ENCODE assay signal across 8 cellular contexts in genomic region chr6:28922841-28923317, GRCh38. TPM values are rescaled to one million over a fixed set of nuclear protein-coding genes. Genes with fewer than 3 reads are reported as not detected.
A peak's percentile ranks its signal among the peaks of the same experiment; 100 is the strongest.
DNase-seq lines count a peak whose midpoint lies in the region; ATAC-seq and TF ChIP-seq lines count a peak whose summit lies in the region.

No MANE protein-coding gene starts in this region.

- H3K4me1 ChIP-seq in sigmoid colon, result peaks cover 0 to 37% (median 19%) of the 10 kb centered on the region in 4 donors

- no peaks in the 10 kb centered on the region for H3K9me3 ChIP-seq in sigmoid colon

- peak; percentile 35 for ATAC-seq in GM19395 (IDR thresholded peaks at IDR 0.05; ENCODE audit: unreplicated experiment)
- peak; percentile 33 for ATAC-seq in HG03460 (IDR thresholded peaks at IDR 0.05; ENCODE audit: unreplicated experiment)

- TF ChIP-seq CTCF in RWPE1 (conservative IDR thresholded peaks at IDR 0.05; ENCODE audit: low read depth) (no peak), sigmoid colon (IDR thresholded peaks at IDR 0.05) (no peak)

- peak; percentile 35 for DNase-seq in COR-L47 (lab: John Stamatoyannopoulos, UW)
- DNase-seq in RWPE1 (ENCODE audit: low spot score), result no peak
- DNase-seq in anterior cingulate cortex (lab: John Stamatoyannopoulos, UW), result peak in 42 of 58 donors; percentile 3 to 59 (median 34)
- DNase-seq in hypothalamus (lab: John Stamatoyannopoulos, UW), result peak in 29 of 51 donors; percentile 1 to 70 (median 36)
- DNase-seq in sigmoid colon, result no peak
- DNase-seq in HPDE6-E6E7 (ENCODE audit: extremely low spot score), result no peak

- TF ChIP-seq POLR2A in sigmoid colon (IDR thresholded peaks at IDR 0.05), result no peak

- 0% methylated on average over 33 of the region's 33 CpGs for WGBS in sigmoid colon, 2 donors

- H3K27ac ChIP-seq in RWPE1 (peak overlapping the region; percentile 85), sigmoid colon (peak overlapping the region; percentile 92 to 97 (median 94))

- no peak for TF ChIP-seq EP300 in sigmoid colon (IDR thresholded peaks at IDR 0.05)

- POLR2A ChIA-PET in RWPE1 (lab: Yijun Ruan, JAX; ENCODE audit: low non-redundant PET), result interaction anchor here (0.5 to 1.4 kb wide), 4 partner anchors 59 to 180 kb away, joined by 3 to 4 read pairs (median 3); no protein-coding TSS in a partner anchor

- H3K36me3 ChIP-seq in sigmoid colon, result peaks cover 16 to 42% (median 27%) of the 10 kb centered on the region in 4 donors

- H3K27me3 ChIP-seq in sigmoid colon, result no peaks in the 10 kb centered on the region

- intact Hi-C loops in sigmoid colon (cut with DNase I), result loop anchor here (1.0 to 5.0 kb wide), 2 partner anchors 26 to 94 kb away; no protein-coding TSS in a partner anchor

- H3K4me3 ChIP-seq in sigmoid colon, result peak overlapping the region; percentile 67 to 83 (median 80)

- CTCF ChIA-PET in RWPE1 (lab: Yijun Ruan, JAX), result interaction anchor here (0.7 to 1.0 kb wide), 4 partner anchors 11 to 93 kb away, joined by 3 to 5 read pairs (median 4); no protein-coding TSS in a partner anchor

RNA-seq across cellular contexts. Expression of gene TRIM27, which starts 0.9 kb away (rescaled TPM):
- 10 to 100 TPM; 31.9 to 40.0 (median 36.1) TPM for total RNA-seq in sigmoid colon
- polyA plus RNA-seq in sigmoid colon, result 10 to 100 TPM; 19.2 to 38.7 (median 27.6) TPM

Comparison
In these comparisons a context has a peak if more than half of its experiments do, and no peak if none do; other contexts are left out.
1. DNase-seq: peak in COR-L47 (single experiment), anterior cingulate cortex (42 of 58) and hypothalamus (29 of 51); none in RWPE1 (single experiment), sigmoid colon (single experiment) and HPDE6-E6E7 (single experiment).